ENCODE assay signal across 8 cellular contexts in the genomic region with DNA sequence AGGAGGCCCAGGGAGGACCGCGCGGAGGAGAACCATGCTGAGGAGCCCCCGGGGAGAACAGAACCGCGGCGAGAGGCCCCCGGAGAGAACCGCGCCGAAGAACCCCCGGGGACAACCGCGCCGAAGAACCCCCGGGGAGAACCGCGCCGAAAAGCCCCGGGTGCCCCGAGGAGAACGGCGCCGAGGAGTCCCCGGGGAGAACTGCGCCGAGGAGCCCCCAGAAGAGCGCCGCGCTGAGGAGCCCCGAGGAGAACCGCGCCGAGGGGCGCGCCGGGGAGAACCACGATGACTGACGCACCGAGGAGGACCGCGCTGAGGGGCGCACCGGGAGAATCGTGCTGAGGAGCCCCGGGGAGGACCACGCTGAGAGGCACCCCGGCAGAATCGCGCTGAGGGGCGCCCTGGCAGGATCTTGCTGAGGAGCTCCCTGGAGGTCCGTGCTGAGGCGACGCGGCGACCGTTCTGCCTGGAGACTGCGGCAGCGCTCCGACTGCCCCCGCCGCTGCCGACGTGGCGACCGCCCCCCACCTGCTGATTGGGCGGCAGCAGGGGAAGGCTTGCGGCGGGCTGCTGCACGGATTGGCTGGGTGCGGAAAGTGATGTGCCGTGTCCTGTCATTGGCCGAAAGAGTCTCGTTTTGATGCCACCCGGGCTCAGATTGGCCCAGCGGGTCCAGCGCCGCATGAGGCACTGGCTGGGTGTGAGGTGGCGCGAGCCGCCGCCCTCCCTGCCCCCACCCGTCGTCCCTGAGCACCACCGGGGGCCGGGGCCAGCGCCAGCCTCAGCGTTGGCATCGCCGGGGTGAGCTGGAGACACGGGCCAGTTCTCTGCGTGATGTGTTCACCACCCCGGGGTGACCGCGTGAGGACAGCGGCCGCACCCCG. TPM values are rescaled to one million over a fixed set of nuclear protein-coding genes. Genes with fewer than 3 reads are reported as not detected.
DNase-seq lines count a peak whose midpoint lies in the region; ATAC-seq and TF ChIP-seq lines count a peak whose summit lies in the region.

A gene (minus strand): TSS at position 464 of the 884 bp plus-strand sequence.

- peak within 1 kb of the TSS; percentile 13 for H3K27ac Mint-ChIP-seq in activated CD4-positive, alpha-beta memory T cell treated with anti-CD3 and anti-CD28 coated beads for 36 hours

- peaks cover 13 to 23% (median 20%) of the 10 kb centered on the region in 11 experiments; a peak in 21 of 22 replicates for H3K9me3 ChIP-seq in BLaER1 treated with 17β-estradiol and CSF1 and Interleukin-3, amounts not matched to agents 10 nM and 100 nM (replicated peaks in 1 of 11)
- H3K9me3 ChIP-seq in duodenal mucosa (ENCODE audit: control insufficient read depth in 1 of 2, low read length in 2 of 2), result no peaks in the 10 kb centered on the region
- H3K9me3 ChIP-seq in lower lobe of right lung, result no peaks in the 10 kb centered on the region

- intact Hi-C loops in activated CD4-positive, alpha-beta memory T cell treated with anti-CD3 and anti-CD28 coated beads for 36 hours (cut with micrococcal nuclease), result loop anchor here (10.0 kb wide), 1 partner anchor 185 kb away; a partner anchor contains a TSS
- intact Hi-C loops in lower lobe of right lung (cut with DNase I), result no loop called here

- DNase-seq in NCI-H69 (lab: John Stamatoyannopoulos, UW) (peak; percentile 94), lower lobe of right lung (peak; percentile 91)
- peak; percentile 92 for DNase-seq in activated CD4-positive, alpha-beta memory T cell treated with anti-CD3 and anti-CD28 coated beads for 36 hours
- DNase-seq in stimulated activated CD4-positive, alpha-beta T cell treated with anti-CD3 and anti-CD28 coated beads, Interleukin-4, amount 100 ng/mL, for 48 hours (ENCODE audit: low read depth in 2 of 2), result peak; percentile 66 to 81

- H3K36me3 Mint-ChIP-seq in activated CD4-positive, alpha-beta memory T cell treated with anti-CD3 and anti-CD28 coated beads for 36 hours, result peaks cover 8% of the 10 kb centered on the region

- ATAC-seq in GM19324 (IDR thresholded peaks at IDR 0.05; ENCODE audit: low FRiP score, unreplicated experiment) (peak; percentile 87), HG03460 (IDR thresholded peaks at IDR 0.05; ENCODE audit: unreplicated experiment) (peak; percentile 84), lower lobe of right lung (peak; percentile 97)

- H3K9ac ChIP-seq in BLaER1 treated with 17β-estradiol and CSF1 and Interleukin-3, amounts not matched to agents 10 nM and 100 nM, result peak within 1 kb of the TSS; percentile 84 to 90 (median 88)
- peak within 1 kb of the TSS; percentile 71 to 77 for H3K9ac ChIP-seq in duodenal mucosa (ENCODE audit: low read depth in 1 of 2, low read length in 2 of 2)

- peak within 1 kb of the TSS; percentile 79 to 94 (median 90) for H3K27ac ChIP-seq in BLaER1 treated with 17β-estradiol and CSF1 and Interleukin-3, amounts not matched to agents 10 nM and 100 nM
- H3K27ac ChIP-seq in duodenal mucosa (ENCODE audit: low read depth, low read length), result peak within 1 kb of the TSS; percentile 86
- H3K27ac ChIP-seq in lower lobe of right lung, result peak within 1 kb of the TSS; percentile 92

- H3K9me3 Mint-ChIP-seq in activated CD4-positive, alpha-beta memory T cell treated with anti-CD3 and anti-CD28 coated beads for 36 hours, result no peaks in the 10 kb centered on the region

- H3K27me3 Mint-ChIP-seq in activated CD4-positive, alpha-beta memory T cell treated with anti-CD3 and anti-CD28 coated beads for 36 hours, result no peaks in the 10 kb centered on the region

- POLR2A ChIA-PET in activated CD4-positive, alpha-beta memory T cell treated with anti-CD3 and anti-CD28 coated beads for 36 hours (lab: Charles Lee), result interaction anchor here (0.6 kb wide), 1 partner anchor 193 kb away, joined by 3 read pairs; no protein-coding TSS in a partner anchor

- peaks cover 8% of the 10 kb centered on the region for H3K4me1 Mint-ChIP-seq in activated CD4-positive, alpha-beta memory T cell treated with anti-CD3 and anti-CD28 coated beads for 36 hours (ENCODE audit: low read depth)

- no peak for TF ChIP-seq CTCF in lower lobe of right lung (IDR thresholded peaks at IDR 0.05)

- H4K20me1 ChIP-seq in BLaER1 treated with 17β-estradiol and CSF1 and Interleukin-3, amounts not matched to agents 10 nM and 100 nM, result peaks cover 11 to 49% (median 46%) of the 10 kb centered on the region in 11 experiments; a peak in 20 of 22 replicates

- peak within 1 kb of the TSS; percentile 65 to 80 (median 76) for H3K4me3 ChIP-seq in BLaER1 treated with 17β-estradiol and CSF1 and Interleukin-3, amounts not matched to agents 10 nM and 100 nM
- H3K4me3 ChIP-seq in duodenal mucosa (ENCODE audit: low read depth in 1 of 2, low read length in 2 of 2), result peak within 1 kb of the TSS; percentile 78
- peak within 1 kb of the TSS; percentile 62 for H3K4me3 ChIP-seq in lower lobe of right lung

- peak within 1 kb of the TSS; percentile 84 to 97 (median 87) for H3K4me2 ChIP-seq in BLaER1 treated with 17β-estradiol and CSF1 and Interleukin-3, amounts not matched to agents 10 nM and 100 nM

- CTCF ChIA-PET in activated CD4-positive, alpha-beta memory T cell treated with anti-CD3 and anti-CD28 coated beads for 36 hours (lab: Charles Lee), result interaction anchor here (1.0 kb wide), 1 partner anchor 192 kb away, joined by 3 read pairs; no protein-coding TSS in a partner anchor

- peaks cover 0 to 11% (median 0%) of the 10 kb centered on the region in 11 experiments; a peak in 1 of 22 replicates for H3K27me3 ChIP-seq in BLaER1 treated with 17β-estradiol and CSF1 and Interleukin-3, amounts not matched to agents 10 nM and 100 nM
- H3K27me3 ChIP-seq in duodenal mucosa (ENCODE audit: control insufficient read depth in 1 of 2, insufficient read depth in 2 of 2, low read length in 2 of 2), result no peaks in the 10 kb centered on the region
- no peaks in the 10 kb centered on the region for H3K27me3 ChIP-seq in lower lobe of right lung (ENCODE audit: low read depth)

- H3K4me1 ChIP-seq in BLaER1 treated with 17β-estradiol and CSF1 and Interleukin-3, amounts not matched to agents 10 nM and 100 nM, result peaks cover 63 to 82% (median 76%) of the 10 kb centered on the region in 10 experiments
- peaks cover 0 to 10% of the 10 kb centered on the region in 2 donors for H3K4me1 ChIP-seq in duodenal mucosa (ENCODE audit: control insufficient read depth in 1 of 2, insufficient read depth in 2 of 2, low read length in 2 of 2)
- H3K4me1 ChIP-seq in lower lobe of right lung, result no peaks in the 10 kb centered on the region

- H3K36me3 ChIP-seq in BLaER1 treated with 17β-estradiol and CSF1 and Interleukin-3, amounts not matched to agents 10 nM and 100 nM, result 0 out of 22 replicates have a peak, but pooled peaks cover 0 to 7% (median 0%) of the 10 kb centered on the region in 11 experiments
- peaks cover 0 to 3% of the 10 kb centered on the region in 2 donors for H3K36me3 ChIP-seq in duodenal mucosa (ENCODE audit: control insufficient read depth in 1 of 2, insufficient read depth in 2 of 2, low read length in 2 of 2)
- no peaks in the 10 kb centered on the region for H3K36me3 ChIP-seq in lower lobe of right lung

- H3K4me3 Mint-ChIP-seq in activated CD4-positive, alpha-beta memory T cell treated with anti-CD3 and anti-CD28 coated beads for 36 hours, result peak within 1 kb of the TSS; percentile 79

RNA-seq across cellular contexts. Expression of the gene that starts here (rescaled TPM):
- under 1 TPM; 0.19 TPM for total RNA-seq in activated CD4-positive, alpha-beta memory T cell treated with anti-CD3 and anti-CD28 coated beads for 36 hours
- 1.6 TPM for total RNA-seq in lower lobe of right lung

Comparison
In these comparisons a context has a peak if more than half of its experiments do, and no peak if none do; other contexts are left out.
1. Peak in every context shown above with its lines: DNase-seq, ATAC-seq, H3K4me3 ChIP-seq and H3K27ac ChIP-seq.
2. Peak in DNase-seq in activated CD4-positive, alpha-beta memory T cell treated with anti-CD3 and anti-CD28 coated beads for 36 hours; RNA of the gene not detected or under 1 TPM.